Comparison of ENCODE assay signal across 8 cellular contexts in the genomic region with DNA sequence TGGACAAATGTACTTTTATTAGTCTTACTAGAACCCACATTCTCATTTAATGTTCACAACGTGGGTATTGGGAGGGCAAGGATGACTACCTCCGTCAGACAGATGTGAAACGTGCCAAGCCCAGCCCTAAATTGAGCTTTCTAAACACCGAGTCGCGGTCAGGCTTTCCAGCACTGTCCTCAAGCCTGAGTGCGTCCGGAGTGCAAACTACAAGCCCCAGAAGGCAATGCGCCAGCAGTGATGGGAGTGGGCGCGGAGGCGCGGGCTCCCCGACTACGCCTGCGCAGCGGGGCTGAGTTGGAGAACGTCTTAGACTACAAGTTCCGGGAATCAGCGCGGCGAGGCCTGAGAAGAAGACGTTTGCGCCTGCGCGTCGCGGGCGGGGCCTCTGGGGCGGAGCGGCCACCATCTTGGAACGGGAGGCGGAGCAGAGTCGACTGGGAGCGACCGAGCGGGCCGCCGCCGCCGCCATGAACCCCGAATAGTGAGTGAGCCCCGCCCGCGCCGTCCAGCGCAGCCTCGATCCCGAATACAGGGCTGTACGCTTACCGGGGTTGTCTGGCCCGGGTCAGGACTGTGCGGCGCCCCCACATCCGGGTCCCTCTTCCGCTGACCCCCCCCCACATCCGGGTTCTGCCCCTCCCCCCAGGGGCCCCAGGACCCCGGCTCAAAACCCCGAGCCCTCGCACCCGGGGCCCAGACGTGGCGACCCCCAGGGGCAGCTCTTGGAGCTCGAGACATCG. TPM values are rescaled to one million over a fixed set of nuclear protein-coding genes. Genes with fewer than 3 reads are reported as not detected.
A peak's percentile ranks its signal among the peaks of the same experiment; 100 is the strongest.
DNase-seq lines count a peak whose midpoint lies in the region; ATAC-seq and TF ChIP-seq lines count a peak whose summit lies in the region.

Gene RAB1B, plus strand, starts transcription at position 430 of the 743 bp plus-strand sequence. Its CDS starts 41 bp downstream, at position 471.

- H3K27me3 ChIP-seq in Panc1 (ENCODE audit: control insufficient read depth, insufficient read depth, low read length) (no peaks in the 10 kb centered on the region), mucosa of rectum (ENCODE audit: control insufficient read depth in 2 of 2, insufficient read depth in 2 of 2, low read length in 2 of 2) (no peaks in the 10 kb centered on the region)

- H3K4me3 ChIP-seq in Panc1 (ENCODE audit: low read depth in 2 of 2, low read length in 2 of 2) (peak within 1 kb of the TSS; percentile 88 to 90), mucosa of rectum (ENCODE audit: low read length in 2 of 2) (peak within 1 kb of the TSS; percentile 95 to 96)

- TF ChIP-seq POLR2A in erythroblast (IDR thresholded peaks at IDR 0.05; ENCODE audit: low read length): peak; percentile 74

- POLR2A ChIA-PET in Panc1 (lab: Charles Lee): no interaction called here

- no peaks in the 10 kb centered on the region for H3K27me3 Mint-ChIP-seq in activated T-cell treated with anti-CD3 and anti-CD28 coated beads, Interleukin-2, amount 50 U/mL, for 4 hours (ENCODE audit: low read depth)

- H3K36me3 ChIP-seq in Panc1 (ENCODE audit: control insufficient read depth, insufficient read depth, low read length) (peaks cover 6% of the 10 kb centered on the region; the same call in 1 of the 2 replicates), mucosa of rectum (ENCODE audit: control insufficient read depth in 2 of 2, insufficient read depth in 2 of 2, low read length in 2 of 2) (peaks cover 17 to 31% of the 10 kb centered on the region in 2 donors)

- intact Hi-C loops in Panc1 (cut with micrococcal nuclease; ENCODE audit: unreplicated experiment): no loop called here

- peaks cover 45% of the 10 kb centered on the region for H3K4me1 Mint-ChIP-seq in activated T-cell treated with anti-CD3 and anti-CD28 coated beads, Interleukin-2, amount 50 U/mL, for 4 hours (ENCODE audit: low read depth)

- TF ChIP-seq CTCF in Panc1 (IDR thresholded peaks at IDR 0.05): no peak

- H3K9ac ChIP-seq in mucosa of rectum (ENCODE audit: low read depth in 1 of 2, low read length in 2 of 2): peak within 1 kb of the TSS; percentile 93 to 96

- peak within 1 kb of the TSS; percentile 96 for H3K4me3 Mint-ChIP-seq in activated T-cell treated with anti-CD3 and anti-CD28 coated beads, Interleukin-2, amount 50 U/mL, for 4 hours

- peak; percentile 72 for ATAC-seq in GM21723 (IDR thresholded peaks at IDR 0.05; ENCODE audit: unreplicated experiment)
- peak; percentile 90 for ATAC-seq in Panc1
- ATAC-seq in activated T-cell treated with anti-CD3 and anti-CD28 coated beads, Interleukin-2, amount 50 U/mL, for 4 hours: peak; percentile 84 to 85

- CTCF ChIA-PET in Panc1 (lab: Charles Lee): interaction anchor here (0.6 kb wide), 1 partner anchor 1752 kb away, joined by 3 read pairs; no protein-coding TSS in a partner anchor

- H3K4me1 ChIP-seq in Panc1 (ENCODE audit: control insufficient read depth, insufficient read depth, low read length) (peaks cover 12% of the 10 kb centered on the region), mucosa of rectum (ENCODE audit: control insufficient read depth in 2 of 2, insufficient read depth in 2 of 2, low read length in 2 of 2) (peaks cover 18 to 20% of the 10 kb centered on the region in 2 donors)

- H3K9me3 ChIP-seq in Panc1 (ENCODE audit: control insufficient read depth, insufficient read depth, low read depth, low read length) (no peaks in the 10 kb centered on the region), mucosa of rectum (ENCODE audit: control insufficient read depth in 2 of 2, low read length in 2 of 2) (no peaks in the 10 kb centered on the region)

- peaks cover 18% of the 10 kb centered on the region for H3K36me3 Mint-ChIP-seq in activated T-cell treated with anti-CD3 and anti-CD28 coated beads, Interleukin-2, amount 50 U/mL, for 4 hours (ENCODE audit: insufficient read depth)

- H3K27ac ChIP-seq in Panc1 (ENCODE audit: low read length) (peak within 1 kb of the TSS; percentile 86), mucosa of rectum (ENCODE audit: low read depth in 2 of 2, low read length in 2 of 2) (peak within 1 kb of the TSS; percentile 94 to 95)

- BruUV-seq in Panc1 (replicated peaks; lab: Mats Ljungman, UMichigan): no TSS peak

- in situ Hi-C loops in Panc1 (cut with HindIII; ENCODE audit: low pct_unique_long_range_greater_than_20kb, low sequenced_read_pairs): no loop called here

- DNase-seq in DMS53 (lab: John Stamatoyannopoulos, UW) (peak; percentile 100), KG1 (lab: John Stamatoyannopoulos, UW) (peak; percentile 100), Panc1 (ENCODE audit: low read depth, low spot score) (peak; percentile 99), erythroblast (lab: John Stamatoyannopoulos, UW) (peak; percentile 100)
- DNase-seq in activated T-cell treated with anti-CD3 and anti-CD28 coated beads, Interleukin-2, amount 50 U/mL, for 4 hours: peak; percentile 99
- peak; percentile 100 for DNase-seq in stimulated activated CD8-positive, alpha-beta memory T cell treated with anti-CD3 and anti-CD28 coated beads, Interleukin-4, amount 100 ng/mL, for 48 hours

- no peaks in the 10 kb centered on the region for H3K9me3 Mint-ChIP-seq in activated T-cell treated with anti-CD3 and anti-CD28 coated beads, Interleukin-2, amount 50 U/mL, for 4 hours

RNA-seq across cellular contexts. Expression of gene RAB1B, which starts in this region (rescaled TPM):
- 256 TPM for total RNA-seq in Panc1 (2021; ENCODE audit: unreplicated experiment)
- 356 TPM for polyA plus RNA-seq in Panc1 (2012; ENCODE audit: insufficient read length)
- total RNA-seq in activated T-cell treated with anti-CD3 and anti-CD28 coated beads, Interleukin-2, amount 50 U/mL, for 4 hours: 100 to 1,000 TPM; 118 to 125 (median 120) TPM

Comparison
In these comparisons a context has a peak if more than half of its experiments do, and no peak if none do; other contexts are left out.
1. Peak in every context shown above with its lines: DNase-seq, ATAC-seq, H3K4me3 ChIP-seq and H3K27ac ChIP-seq.